18 cellular contexts compared by ENCODE assay signal in the genomic region with DNA sequence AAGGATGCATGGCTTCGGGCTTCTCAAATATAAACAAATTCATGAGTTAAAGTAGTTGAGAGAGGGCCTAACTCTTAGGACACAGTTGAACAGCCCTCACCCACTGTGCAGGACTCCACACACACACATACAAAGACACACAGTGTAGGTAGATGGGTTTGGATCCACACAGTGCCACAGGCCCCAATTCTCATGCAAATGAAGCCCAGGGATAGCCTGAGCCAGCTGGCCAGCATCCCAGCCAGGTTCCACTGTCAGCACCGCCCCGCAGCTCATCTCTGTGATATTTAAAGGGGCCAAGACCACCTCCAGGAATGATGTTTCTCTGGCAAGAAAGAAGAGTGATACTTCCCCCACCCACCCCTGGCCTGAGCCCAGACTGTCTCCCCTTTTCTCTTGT. TPM values are rescaled to one million over a fixed set of nuclear protein-coding genes. Genes with fewer than 3 reads are reported as not detected.
DNase-seq lines count a peak whose midpoint lies in the region; ATAC-seq, FAIRE-seq and TF ChIP-seq lines count a peak whose summit lies in the region.
"Had no signal": no experiment of that assay in that cellular context is flagged by ENCODE, and none has a peak within 500 bp of the region (broad histone marks: within the 10 kb centered on the region; RNA-seq: fewer than 3 reads in every experiment).

No MANE protein-coding gene starts in this region.

- CTCF ChIA-PET in K562 (lab: Yijun Ruan, JAX; ENCODE audit: low intra/inter-chr PET ratio): no interaction called here

- in situ Hi-C loops in K562 (cut with MboI): no loop called here

- TF ChIP-seq CTCF in K562 (IDR thresholded peaks at IDR 0.05 in 2 of 3, conservative IDR thresholded peaks at IDR 0.05 in 1 of 3; ENCODE audit: insufficient read depth in 2 of 3, low read depth in 1 of 3, low read length in 3 of 3) (no peak), Peyer's patch (IDR thresholded peaks at IDR 0.05) (no peak)

- POLR2A ChIA-PET in K562 (lab: Yijun Ruan, JAX): interaction anchor here (0.7 to 1.4 kb wide), 5 partner anchors 11 to 264 kb away, joined by 3 to 4 read pairs (median 3); no protein-coding TSS in a partner anchor

- ATAC-seq in K562 (peak; percentile 22; the same call in 2 of the 3 replicates), sciatic nerve (no peak), HG03520 (IDR thresholded peaks at IDR 0.05; ENCODE audit: unreplicated experiment) (no peak)

- peaks cover 10% of the 10 kb centered on the region; the same call in 1 of the 3 replicates for H3K36me3 ChIP-seq in K562 (ENCODE audit: control insufficient read depth, insufficient read depth, low read length)
- peaks cover 0 to 8% (median 0%) of the 10 kb centered on the region in 3 donors for H3K36me3 ChIP-seq in Peyer's patch

- H3K27ac ChIP-seq in K562 (ENCODE audit: extremely low read depth, low read depth, low read length) (no peak overlapping the region), Peyer's patch (peak overlapping the region in 2 of 4 donors; percentile 0 to 46)
- H3K27ac ChIP-seq: esophagus squamous epithelium, heart right ventricle had no signal

- 62% methylated on average over 3 of the region's 3 CpGs for WGBS in K562 (ENCODE audit: insufficient coverage, low coverage, missing lambda C conversion rate)

- H3K4me3 ChIP-seq in K562 (no peak overlapping the region), Peyer's patch (no peak overlapping the region)
- H3K4me3 ChIP-seq: esophagus squamous epithelium, heart right ventricle had no signal

- H3K4me1 ChIP-seq in K562 (replicated peaks in 1 of 2; ENCODE audit: control insufficient read depth in 2 of 2, insufficient read depth in 2 of 2, low read length in 2 of 2): no peaks in the 10 kb centered on the region; a peak in 1 of 5 replicates
- H3K4me1 ChIP-seq in Peyer's patch: peaks cover 0 to 6% (median 0%) of the 10 kb centered on the region in 4 donors
- H3K4me1 ChIP-seq: esophagus squamous epithelium, heart right ventricle had no signal

- no peak overlapping the region for H3K4me2 ChIP-seq in K562 (ENCODE audit: insufficient read depth, low read length)

- no TSS peak for BruUV-seq in K562 (replicated peaks; lab: Mats Ljungman, UMichigan)

- peak; percentile 4 for DNase-seq in NCI-H1105 (lab: John Stamatoyannopoulos, UW)
- DNase-seq in NCI-H1105 treated with DMSO at 0.1 percent for 48 hours (lab: John Stamatoyannopoulos, UW): no peak
- peak; percentile 44 to 77 for DNase-seq in NCI-H2081 (lab: John Stamatoyannopoulos, UW)
- no peak for DNase-seq in K562 (ENCODE audit: extremely low read depth in 1 of 4, low spot score in 3 of 4)
- DNase-seq in sciatic nerve (ENCODE audit: low spot score): peak; percentile 49
- no peak for DNase-seq in Peyer's patch
- no peak for DNase-seq in T-helper 9 cell
- DNase-seq: 8988T; activated CD4-positive, alpha-beta T cell treated with anti-CD3 and anti-CD28 coated beads for 36 hours; activated naive CD4-positive, alpha-beta T cell treated with anti-CD3 and anti-CD28 coated beads for 36 hours; C1 segment of cervical spinal cord; dermis blood vessel endothelial cell; DND-41; esophagus squamous epithelium; heart right ventricle; NCI-H524; trophoblast cell had no signal

- no peak for FAIRE-seq in K562 (lab: Jason Lieb, UNC)

- H4K20me1 ChIP-seq in K562 (replicated peaks; ENCODE audit: control insufficient read depth, insufficient read depth, low read length): no peaks in the 10 kb centered on the region

- H3K79me2 ChIP-seq in K562 (ENCODE audit: control insufficient read depth, insufficient read depth, low read length): no peaks in the 10 kb centered on the region

- no peak overlapping the region for H3K9ac ChIP-seq in K562 (ENCODE audit: insufficient read depth in 1 of 2, low read depth in 2 of 2, low read length in 2 of 2)

- H3K9me3 ChIP-seq in K562 (replicated peaks; ENCODE audit: control insufficient read depth, insufficient read depth, low read depth, low read length): no peaks in the 10 kb centered on the region
- no peaks in the 10 kb centered on the region for H3K9me3 ChIP-seq in Peyer's patch
- H3K9me3 ChIP-seq: esophagus squamous epithelium, heart right ventricle had no signal

- no peaks in the 10 kb centered on the region for H3K27me3 ChIP-seq in K562 (ENCODE audit: control insufficient read depth in 2 of 2, insufficient read depth in 2 of 2, low read length in 2 of 2)
- no peaks in the 10 kb centered on the region for H3K27me3 ChIP-seq in Peyer's patch
- H3K27me3 ChIP-seq: esophagus squamous epithelium, heart right ventricle had no signal

- H2AFZ ChIP-seq in K562 (ENCODE audit: low read depth, low read length): no peak overlapping the region

- TF ChIP-seq EP300 in K562 (IDR thresholded peaks at IDR 0.05; ENCODE audit: low read length): no peak

- TF ChIP-seq POLR2A in K562 (conservative IDR thresholded peaks at IDR 0.05): no peak
- no peak for TF ChIP-seq POLR2A in Peyer's patch (IDR thresholded peaks at IDR 0.05)

- no peak for TF ChIP-seq RAD21 in K562 (CRISPR knock-in tag; conservative IDR thresholded peaks at IDR 0.05 in 1 of 2, IDR thresholded peaks at IDR 0.05 in 1 of 2)

- H3K9me1 ChIP-seq in K562 (ENCODE audit: control insufficient read depth, insufficient read depth, low read length): no peaks in the 10 kb centered on the region

- intact Hi-C loops in K562 (cut with micrococcal nuclease) (no loop called here), sciatic nerve (cut with DNase I) (no loop called here)

TF ChIP-seq in K562, 482 proteins besides CTCF, POLR2A, EP300 and RAD21 (continues in another document):
- TF ChIP-seq MTA1 (IDR thresholded peaks at IDR 0.05; ENCODE audit: borderline replicate concordance): no peak
- TF ChIP-seq, protein P1, sequence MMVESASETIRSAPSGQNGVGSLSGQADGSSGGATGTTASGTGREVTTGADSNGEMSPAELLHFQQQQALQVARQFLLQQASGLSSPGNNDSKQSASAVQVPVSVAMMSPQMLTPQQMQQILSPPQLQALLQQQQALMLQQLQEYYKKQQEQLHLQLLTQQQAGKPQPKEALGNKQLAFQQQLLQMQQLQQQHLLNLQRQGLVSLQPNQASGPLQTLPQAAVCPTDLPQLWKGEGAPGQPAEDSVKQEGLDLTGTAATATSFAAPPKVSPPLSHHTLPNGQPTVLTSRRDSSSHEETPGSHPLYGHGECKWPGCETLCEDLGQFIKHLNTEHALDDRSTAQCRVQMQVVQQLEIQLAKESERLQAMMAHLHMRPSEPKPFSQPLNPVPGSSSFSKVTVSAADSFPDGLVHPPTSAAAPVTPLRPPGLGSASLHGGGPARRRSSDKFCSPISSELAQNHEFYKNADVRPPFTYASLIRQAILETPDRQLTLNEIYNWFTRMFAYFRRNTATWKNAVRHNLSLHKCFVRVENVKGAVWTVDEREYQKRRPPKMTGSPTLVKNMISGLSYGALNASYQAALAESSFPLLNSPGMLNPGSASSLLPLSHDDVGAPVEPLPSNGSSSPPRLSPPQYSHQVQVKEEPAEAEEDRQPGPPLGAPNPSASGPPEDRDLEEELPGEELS (CRISPR knock-in tag; IDR thresholded peaks at IDR 0.05; ENCODE audit: borderline replicate concordance): no peak
- no peak for TF ChIP-seq ZNF239 (CRISPR knock-in tag; IDR thresholded peaks at IDR 0.05)

RNA-seq across cellular contexts. Expression of a gene that starts 11.7 kb away (rescaled TPM):
- total RNA-seq in K562 (2011; cell fraction: chromatin; rRNA removed; ENCODE audit: low replicate concordance): 4.6 and 15.0 TPM in 2 replicates
- 15.7 and 22.2 TPM in 2 replicates for total RNA-seq in K562 (2011; cell fraction: nucleolus; rRNA removed)
- 13.6 and 16.2 TPM in 2 replicates for total RNA-seq in K562 (2011; cell fraction: nucleoplasm; rRNA removed)
- total RNA-seq in K562 (2014; rRNA removed): 3.6 and 5.4 TPM in 2 replicates
- total RNA-seq in K562 (2014; rRNA removed; fragmentation: Illumina TruSeq; extraction: Trizol): 0.96 and 1.5 TPM in 2 replicates
- total RNA-seq in K562 (2015; rRNA removed; fragmentation: Illumina TruSeq; extraction: Trizol): 2.4 and 3.0 TPM in 2 replicates
- 13.1 and 14.9 TPM in 2 replicates for total RNA-seq in K562 (2021)
- polyA plus RNA-seq in K562 (2011; rRNA removed): 1.3 and 2.6 TPM in 2 replicates
- polyA plus RNA-seq in K562 (2011; cell fraction: cytosol; rRNA removed): 2.8 and 7.0 TPM in 2 replicates
- 2.6 and 5.4 TPM in 2 replicates for polyA plus RNA-seq in K562 (2011; cell fraction: nucleus; rRNA removed)
- polyA plus RNA-seq in K562 (2012): 9.2 and 10.4 TPM in 2 replicates
- polyA plus RNA-seq in K562 (2014; fragmentation: Illumina TruSeq; extraction: Trizol): 7.4 and 9.7 TPM in 2 replicates
- under 1 TPM; 0.65 to 0.98 TPM for polyA plus RNA-seq in K562 (2014; fragmentation: Nextera tagmentation; extraction: Ambion mirVana)
- 4.2 and 4.4 TPM in 2 replicates for polyA plus RNA-seq in K562 (2014; rRNA removed)
- 2.1 and 2.5 TPM in 2 replicates for polyA minus RNA-seq in K562 (2011; rRNA and poly(A)+ RNA removed)
- 13.7 and 13.8 TPM in 2 replicates for polyA minus RNA-seq in K562 (2011; cell fraction: cytosol; rRNA and poly(A)+ RNA removed)
- 4.8 and 4.9 TPM in 2 replicates for polyA minus RNA-seq in K562 (2011; cell fraction: nucleus; rRNA and poly(A)+ RNA removed)
- total RNA-seq in sciatic nerve: 12.0 TPM
- 10 to 100 TPM; 24.8 to 68.8 (median 62.0) TPM for total RNA-seq in Peyer's patch

RNA-seq across cellular contexts. Expression of a gene that starts 30.7 kb away (rescaled TPM):
- total RNA-seq in K562 (2011; cell fraction: chromatin; rRNA removed; ENCODE audit: low replicate concordance): 74.3 and 112 TPM in 2 replicates
- total RNA-seq in K562 (2011; cell fraction: nucleolus; rRNA removed): 59.2 and 64.6 TPM in 2 replicates
- total RNA-seq in K562 (2011; cell fraction: nucleoplasm; rRNA removed): 69.7 and 90.4 TPM in 2 replicates
- total RNA-seq in K562 (2014; rRNA removed): 15.1 and 18.3 TPM in 2 replicates
- 8.5 and 10.4 TPM in 2 replicates for total RNA-seq in K562 (2014; rRNA removed; fragmentation: Illumina TruSeq; extraction: Trizol)
- 10.9 and 13.3 TPM in 2 replicates for total RNA-seq in K562 (2015; rRNA removed; fragmentation: Illumina TruSeq; extraction: Trizol)
- total RNA-seq in K562 (2021): 23.9 and 24.0 TPM in 2 replicates
- 15.8 and 21.7 TPM in 2 replicates for polyA plus RNA-seq in K562 (2011; rRNA removed)
- polyA plus RNA-seq in K562 (2011; cell fraction: cytosol; rRNA removed): 16.3 and 16.9 TPM in 2 replicates
- polyA plus RNA-seq in K562 (2011; cell fraction: nucleus; rRNA removed): 59.5 and 77.3 TPM in 2 replicates
- polyA plus RNA-seq in K562 (2012): 10.6 and 11.5 TPM in 2 replicates
- 14.5 and 14.8 TPM in 2 replicates for polyA plus RNA-seq in K562 (2014; fragmentation: Illumina TruSeq; extraction: Trizol)
- polyA plus RNA-seq in K562 (2014; fragmentation: Nextera tagmentation; extraction: Ambion mirVana): 1 to 10 TPM; 2.3 to 3.3 TPM
- polyA plus RNA-seq in K562 (2014; rRNA removed): 13.5 and 17.1 TPM in 2 replicates
- polyA minus RNA-seq in K562 (2011; rRNA and poly(A)+ RNA removed): 27.1 and 32.0 TPM in 2 replicates
- polyA minus RNA-seq in K562 (2011; cell fraction: cytosol; rRNA and poly(A)+ RNA removed): 17.7 and 18.3 TPM in 2 replicates
- 28.8 and 31.0 TPM in 2 replicates for polyA minus RNA-seq in K562 (2011; cell fraction: nucleus; rRNA and poly(A)+ RNA removed)
- total RNA-seq in sciatic nerve: 74.2 TPM
- total RNA-seq in Peyer's patch: 10 to 100 TPM; 37.7 to 67.6 (median 66.0) TPM

Comparison
In these comparisons a context has a peak if more than half of its experiments do, and no peak if none do; other contexts are left out.
1. DNase-seq: peak in NCI-H1105 (single experiment), NCI-H2081 (2 of 2) and sciatic nerve (single experiment); none in NCI-H1105 treated with DMSO at 0.1 percent for 48 hours (single experiment), K562 (0 of 4), Peyer's patch (0 of 3) and T-helper 9 cell (single experiment).